ENCODE assay signal across 1 cellular context in the genomic region with DNA sequence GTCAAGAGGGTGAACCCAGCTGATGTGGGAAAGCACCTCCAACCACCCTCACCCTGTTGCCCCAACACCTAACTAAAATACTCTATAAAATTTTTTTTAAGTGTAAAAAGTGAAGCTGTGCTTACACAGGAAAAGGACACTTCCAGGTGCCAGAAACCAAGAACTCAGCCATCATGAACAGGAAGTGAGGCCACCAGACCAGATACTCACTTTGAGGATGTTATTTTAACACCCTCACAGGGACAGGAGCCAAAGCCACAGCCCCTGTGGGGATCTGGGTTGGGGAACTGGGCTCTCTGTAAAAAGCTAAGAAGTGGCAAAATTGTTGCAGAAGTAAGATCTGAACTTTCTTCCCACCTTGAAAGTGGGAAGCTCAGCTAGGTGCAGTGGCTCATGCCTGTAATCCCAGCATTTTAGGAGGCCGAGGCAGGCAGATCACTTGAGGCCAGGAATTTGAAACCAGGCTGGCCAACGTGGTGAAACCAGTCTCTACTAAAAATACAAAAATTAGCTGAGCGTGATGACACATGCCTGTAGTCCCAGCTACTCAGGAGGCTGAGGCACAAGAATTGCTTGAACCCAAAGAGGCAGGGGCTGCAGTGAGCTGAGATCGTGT.
TF ChIP-seq lines count a peak whose summit lies in the region.

No MANE protein-coding gene starts in this region.

TF ChIP-seq in SK-N-SH treated with all-trans-retinoic acid at 6 μM for 48 hours, 23 proteins besides CTCF, POLR2A, EP300 and RAD21 (continued from another document):
- TF ChIP-seq ZNF565 (CRISPR knock-in tag; conservative IDR thresholded peaks at IDR 0.05; ENCODE audit: low read depth): no peak
- TF ChIP-seq ZNF70 (CRISPR knock-in tag; IDR thresholded peaks at IDR 0.05): no peak
- TF ChIP-seq CSDC2 (CRISPR knock-in tag; IDR thresholded peaks at IDR 0.05): no peak
- no peak for TF ChIP-seq GLIS3 (CRISPR knock-in tag; IDR thresholded peaks at IDR 0.05)
- no peak for TF ChIP-seq ESRRG (CRISPR knock-in tag; IDR thresholded peaks at IDR 0.05)
